20 cellular contexts compared by ENCODE assay signal in the genomic region with DNA sequence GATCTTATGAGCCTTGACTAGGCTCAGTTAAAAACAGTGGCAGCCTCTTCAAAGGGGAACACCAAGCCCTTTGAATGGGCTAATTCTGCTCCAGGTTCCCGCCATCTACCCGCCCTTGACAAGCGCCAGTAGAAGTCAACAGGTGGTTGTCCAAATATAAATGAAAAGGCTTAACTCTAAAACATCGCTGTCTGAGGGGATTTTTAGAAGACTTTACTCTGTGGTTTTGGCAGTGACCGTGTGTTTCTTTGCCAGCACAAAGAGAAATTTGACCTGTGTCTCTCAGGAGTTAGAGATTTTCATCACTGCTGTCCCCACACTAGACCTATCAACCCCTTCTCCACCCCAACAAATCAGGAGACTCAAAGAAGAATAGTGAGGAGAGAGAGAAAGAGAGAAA. TPM values are rescaled to one million over a fixed set of nuclear protein-coding genes. Genes with fewer than 3 reads are reported as not detected.
DNase-seq lines count a peak whose midpoint lies in the region; ATAC-seq, FAIRE-seq and TF ChIP-seq lines count a peak whose summit lies in the region.
"Had no signal": no experiment of that assay in that cellular context is flagged by ENCODE, and none has a peak within 500 bp of the region (broad histone marks: within the 10 kb centered on the region; RNA-seq: fewer than 3 reads in every experiment).

No MANE protein-coding gene starts in this region.

- peak; percentile 31 for ATAC-seq in GM18861 (IDR thresholded peaks at IDR 0.05; ENCODE audit: unreplicated experiment)
- ATAC-seq in GM21529 (IDR thresholded peaks at IDR 0.05; ENCODE audit: unreplicated experiment) = peak; percentile 37
- peak; percentile 46 for ATAC-seq in HG03095 (IDR thresholded peaks at IDR 0.05; ENCODE audit: unreplicated experiment)
- ATAC-seq in stimulated activated naive CD8-positive, alpha-beta T cell treated with anti-CD3 and anti-CD28 coated beads, Interleukin-15, Interleukin-2, amounts not matched to agents 100 U/mL and 50 U/mL, for 24 hours = no peak
- no peak for ATAC-seq in GM19455 (IDR thresholded peaks at IDR 0.05; ENCODE audit: unreplicated experiment)
- ATAC-seq: naive thymus-derived CD8-positive, alpha-beta T cell had no signal

- peak; percentile 50 for FAIRE-seq in bronchial epithelial cell (lab: Jason Lieb, UNC)
- FAIRE-seq: H54 had no signal

- H3K36me3 ChIP-seq in bronchial epithelial cell (ENCODE audit: control insufficient read depth, insufficient read depth, low read length) = no peaks in the 10 kb centered on the region
- H3K36me3 ChIP-seq: BLaER1 had no signal

- peaks cover 7% of the 10 kb centered on the region for H3K27me3 ChIP-seq in bronchial epithelial cell (ENCODE audit: control insufficient read depth, insufficient read depth, low read length)
- H3K27me3 ChIP-seq: BLaER1, testis had no signal

- no peak for DNase-seq in bronchial epithelial cell (ENCODE audit: low read depth)
- DNase-seq in HPDE6-E6E7 (ENCODE audit: extremely low spot score) = no peak
- no peak for DNase-seq in stimulated activated naive CD8-positive, alpha-beta T cell treated with anti-CD3 and anti-CD28 coated beads, Interleukin-15, Interleukin-2, amounts not matched to agents 100 U/mL and 50 U/mL, for 24 hours
- DNase-seq: activated CD4-positive, alpha-beta T cell treated with anti-CD3 and anti-CD28 coated beads, Interleukin-2, amount 50 U/mL, for 1 hour; activated naive CD8-positive, alpha-beta T cell treated with anti-CD3 and anti-CD28 coated beads, Interleukin-2, amount 10 ng/mL, durations not matched to agents 7 days and 5 days; activated T-cell treated with anti-CD3 and anti-CD28 coated beads, Interleukin-2, amount 50 U/mL, for 24 hours; cerebellar nuclear complex; foreskin melanocyte; naive thymus-derived CD8-positive, alpha-beta T cell; NCI-H1105; NCI-H524 treated with DMSO at 0.1 percent for 48 hours; RPMI8226; T-helper 2 cell; testis had no signal

- H3K4me3 ChIP-seq in bronchial epithelial cell (ENCODE audit: low read depth, low read length) = no peak overlapping the region
- H3K4me3 ChIP-seq: BLaER1, testis had no signal

- no peak for TF ChIP-seq CTCF in bronchial epithelial cell (IDR thresholded peaks at IDR 0.05; ENCODE audit: insufficient read depth, low read length, severe bottlenecking)

RNA-seq across cellular contexts. Expression of gene SIM1, which starts 19.8 kb away (rescaled TPM):
- not detected in 2 replicates for total RNA-seq in bronchial epithelial cell
- total RNA-seq: activated naive CD8-positive, alpha-beta T cell treated with anti-CD3 and anti-CD28 coated beads, Interleukin-2, amount 10 ng/mL, durations not matched to agents 7 days and 5 days; naive thymus-derived CD8-positive, alpha-beta T cell had no signal

Comparison
In these comparisons a context has a peak if more than half of its experiments do, and no peak if none do; other contexts are left out.
1. ATAC-seq: peak in GM18861 (single experiment), GM21529 (single experiment) and HG03095 (single experiment); none in stimulated activated naive CD8-positive, alpha-beta T cell treated with anti-CD3 and anti-CD28 coated beads, Interleukin-15, Interleukin-2, amounts not matched to agents 100 U/mL and 50 U/mL, for 24 hours (single experiment) and GM19455 (single experiment).